1 cellular context compared by ENCODE assay signal in the genomic region with DNA sequence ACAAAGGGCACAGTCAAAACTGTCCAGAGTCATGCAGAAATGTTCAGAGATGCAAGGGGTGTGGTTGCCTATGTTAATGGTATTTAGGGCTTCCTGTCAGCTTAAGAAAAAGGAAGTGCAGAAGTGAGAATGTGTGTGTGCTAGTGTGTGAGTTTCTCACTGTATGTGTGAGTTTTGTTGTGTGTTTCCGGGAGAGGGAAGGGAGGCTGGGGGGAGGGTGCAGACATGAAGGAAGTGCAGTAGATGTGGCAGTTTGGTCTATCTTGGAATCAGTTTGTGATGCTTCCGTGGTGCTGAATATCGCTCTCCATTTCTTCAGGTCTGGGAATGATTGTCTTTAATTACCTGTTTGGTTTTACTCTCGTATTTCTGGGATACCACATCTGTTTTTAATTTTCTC.
TF ChIP-seq lines count a peak whose summit lies in the region.

No MANE protein-coding gene starts in this region.

TF ChIP-seq in H1, 55 proteins besides CTCF, POLR2A, EP300 and RAD21 (continued from another document):
- TF ChIP-seq, protein P1, sequence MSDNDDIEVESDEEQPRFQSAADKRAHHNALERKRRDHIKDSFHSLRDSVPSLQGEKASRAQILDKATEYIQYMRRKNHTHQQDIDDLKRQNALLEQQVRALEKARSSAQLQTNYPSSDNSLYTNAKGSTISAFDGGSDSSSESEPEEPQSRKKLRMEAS (IDR thresholded peaks at IDR 0.05): no peak
- TF ChIP-seq POLR2AphosphoS5 (IDR thresholded peaks at IDR 0.05; ENCODE audit: low read depth, low read length): no peak
- no peak for TF ChIP-seq MAFK (IDR thresholded peaks at IDR 0.05; ENCODE audit: low read depth, low read length)
- no peak for TF ChIP-seq KDM4A (IDR thresholded peaks at IDR 0.05; ENCODE audit: low read depth, low read length, severe bottlenecking)
- no peak for TF ChIP-seq SIRT6 (IDR thresholded peaks at IDR 0.05; ENCODE audit: low read length)
- no peak for TF ChIP-seq SIN3A (conservative IDR thresholded peaks at IDR 0.05 in 1 of 2, IDR thresholded peaks at IDR 0.05 in 1 of 2; ENCODE audit: low read depth in 1 of 2, low read length in 2 of 2)
- TF ChIP-seq CHD1 (IDR thresholded peaks at IDR 0.05; ENCODE audit: low read depth, low read length): no peak
- no peak for TF ChIP-seq POU5F1 (IDR thresholded peaks at IDR 0.05; ENCODE audit: low read depth, low read length)
- TF ChIP-seq CREB1 (IDR thresholded peaks at IDR 0.05): no peak
- TF ChIP-seq, protein P2, sequence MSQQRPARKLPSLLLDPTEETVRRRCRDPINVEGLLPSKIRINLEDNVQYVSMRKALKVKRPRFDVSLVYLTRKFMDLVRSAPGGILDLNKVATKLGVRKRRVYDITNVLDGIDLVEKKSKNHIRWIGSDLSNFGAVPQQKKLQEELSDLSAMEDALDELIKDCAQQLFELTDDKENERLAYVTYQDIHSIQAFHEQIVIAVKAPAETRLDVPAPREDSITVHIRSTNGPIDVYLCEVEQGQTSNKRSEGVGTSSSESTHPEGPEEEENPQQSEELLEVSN (IDR thresholded peaks at IDR 0.05): no peak
- TF ChIP-seq EGR1 (IDR thresholded peaks at IDR 0.05; ENCODE audit: borderline replicate concordance, low read depth, low read length): no peak
- no peak for TF ChIP-seq TAF1 (IDR thresholded peaks at IDR 0.05; ENCODE audit: low read depth, low read length)
- TF ChIP-seq HDAC2 (IDR thresholded peaks at IDR 0.05; ENCODE audit: borderline replicate concordance in 1 of 2, low read depth in 2 of 2, low read length in 2 of 2): no peak
- TF ChIP-seq RFX5 (IDR thresholded peaks at IDR 0.05; ENCODE audit: borderline replicate concordance, low read depth, low read length): no peak
- TF ChIP-seq NRF1 (IDR thresholded peaks at IDR 0.05; ENCODE audit: low read depth, low read length): no peak
